ENCODE assay signal across 24 cellular contexts in the genomic region with DNA sequence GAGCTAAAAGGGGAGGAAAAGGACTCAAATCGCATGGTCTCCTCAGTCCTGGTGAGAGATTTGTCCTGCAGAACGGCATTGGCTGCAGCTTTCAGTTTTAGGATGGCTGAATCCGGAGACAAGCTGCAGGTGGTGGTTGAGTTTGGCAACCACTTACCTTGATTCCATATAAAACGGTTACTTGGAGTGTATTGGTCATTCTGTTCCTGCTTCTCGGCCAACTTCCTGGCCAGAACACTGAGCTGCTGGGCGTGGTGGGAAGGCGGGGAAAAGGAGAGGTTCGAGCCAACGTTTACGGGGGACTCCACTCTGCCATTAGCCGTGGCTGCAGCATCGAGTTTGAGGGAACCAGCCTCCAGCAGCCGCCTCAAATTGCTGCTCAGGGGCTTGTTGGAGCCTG.
"Had no signal": no experiment of that assay in that cellular context is flagged by ENCODE, and none has a peak within 500 bp of the region (broad histone marks: within the 10 kb centered on the region; RNA-seq: fewer than 3 reads in every experiment).

No MANE protein-coding gene starts in this region.

- H3K27me3 ChIP-seq: foreskin keratinocyte, heart left ventricle, transverse colon had no signal

- H3K4me3 Mint-ChIP-seq: activated B cell treated with CpG ODN at 0.5 μM for 24 hours; activated CD4-positive, alpha-beta T cell treated with anti-CD3 and anti-CD28 coated beads for 36 hours; activated naive CD8-positive, alpha-beta T cell; activated T-cell treated with anti-CD3 and anti-CD28 coated beads, Interleukin-2, amount 50 U/mL, for 72 hours; mesothelial cell of epicardium; naive thymus-derived CD4-positive, alpha-beta T cell; stimulated activated naive B cell treated with anti-CD40 and anti-IgM and Interleukin-4, amounts not matched to agents 10 μg/mL and 1 μg/mL and 100 μg/mL, for 72 hours; T-helper 2 cell treated with Interferon-gamma antibody and Interleukin-4, amounts not matched to agents 5 μg/mL and 100 μg/mL, for 36 hours had no signal

- H2AFZ ChIP-seq: parathyroid adenoma had no signal

- H3K9ac ChIP-seq: parathyroid adenoma had no signal

- FAIRE-seq: islet of Langerhans had no signal

- ATAC-seq: activated CD4-positive, alpha-beta T cell treated with anti-CD3 and anti-CD28 coated beads for 36 hours; activated T-cell treated with anti-CD3 and anti-CD28 coated beads, Interleukin-2, amount 50 U/mL, for 72 hours; esophagus mucosa; foreskin keratinocyte; heart left ventricle; naive thymus-derived CD4-positive, alpha-beta T cell; psoas muscle; stimulated activated naive B cell treated with anti-CD40 and anti-IgM and Interleukin-4, amounts not matched to agents 10 μg/mL and 1 μg/mL and 100 μg/mL, for 72 hours had no signal

- H3K27me3 Mint-ChIP-seq: activated B cell treated with CpG ODN at 0.5 μM for 24 hours; activated CD4-positive, alpha-beta T cell treated with anti-CD3 and anti-CD28 coated beads for 36 hours; activated naive CD8-positive, alpha-beta T cell; naive thymus-derived CD4-positive, alpha-beta T cell; stimulated activated naive B cell treated with anti-CD40 and anti-IgM and Interleukin-4, amounts not matched to agents 10 μg/mL and 1 μg/mL and 100 μg/mL, for 72 hours had no signal

- H3K9me3 ChIP-seq: heart left ventricle, left ventricle myocardium inferior, psoas muscle, transverse colon had no signal

- H3K4me2 ChIP-seq: smooth muscle cell had no signal

- H3K4me1 ChIP-seq: foreskin keratinocyte had no signal

- H3K9me3 Mint-ChIP-seq: activated B cell treated with CpG ODN at 0.5 μM for 24 hours; activated T-cell treated with anti-CD3 and anti-CD28 coated beads, Interleukin-2, amount 50 U/mL, for 72 hours; mesothelial cell of epicardium; stimulated activated naive B cell treated with anti-CD40 and anti-IgM and Interleukin-4, amounts not matched to agents 10 μg/mL and 1 μg/mL and 100 μg/mL, for 72 hours; T-helper 2 cell treated with Interferon-gamma antibody and Interleukin-4, amounts not matched to agents 5 μg/mL and 100 μg/mL, for 36 hours had no signal

- DNase-seq: activated B cell treated with CpG ODN at 0.5 μM for 24 hours; activated CD4-positive, alpha-beta T cell treated with anti-CD3 and anti-CD28 coated beads for 36 hours; activated naive CD4-positive, alpha-beta T cell treated with Interleukin-2 at 50 U/mL for 16 hours; activated T-cell treated with anti-CD3 and anti-CD28 coated beads for 4 hours; activated T-cell treated with anti-CD3 and anti-CD28 coated beads, Interleukin-2, amount 50 U/mL, for 72 hours; anterior cingulate cortex; foreskin keratinocyte; heart left ventricle; left ventricle myocardium inferior; naive thymus-derived CD4-positive, alpha-beta T cell; nucleus accumbens; psoas muscle; stimulated activated CD4-positive, alpha-beta T cell treated with anti-CD3 and anti-CD28 coated beads, Interleukin-1b, Interleukin-23, amount 100 ng/mL, for 48 hours; stimulated activated naive B cell treated with anti-CD40 and anti-IgM and Interleukin-4, amounts not matched to agents 10 μg/mL and 1 μg/mL and 100 μg/mL, for 72 hours; T-helper 1 cell; transverse colon had no signal

- H3K4me3 ChIP-seq: left ventricle myocardium inferior, lung, psoas muscle, smooth muscle cell, transverse colon had no signal

- H3K27ac Mint-ChIP-seq: activated B cell treated with CpG ODN at 0.5 μM for 24 hours; activated CD4-positive, alpha-beta T cell treated with anti-CD3 and anti-CD28 coated beads for 36 hours; activated naive CD8-positive, alpha-beta T cell; activated T-cell treated with anti-CD3 and anti-CD28 coated beads, Interleukin-2, amount 50 U/mL, for 72 hours; stimulated activated naive B cell treated with anti-CD40 and anti-IgM and Interleukin-4, amounts not matched to agents 10 μg/mL and 1 μg/mL and 100 μg/mL, for 72 hours; T-helper 2 cell treated with Interferon-gamma antibody and Interleukin-4, amounts not matched to agents 5 μg/mL and 100 μg/mL, for 36 hours had no signal

- H3K27ac ChIP-seq: foreskin keratinocyte, heart left ventricle, left ventricle myocardium inferior, parathyroid adenoma, psoas muscle, transverse colon had no signal
